23 cellular contexts compared by ENCODE assay signal in the genomic region with DNA sequence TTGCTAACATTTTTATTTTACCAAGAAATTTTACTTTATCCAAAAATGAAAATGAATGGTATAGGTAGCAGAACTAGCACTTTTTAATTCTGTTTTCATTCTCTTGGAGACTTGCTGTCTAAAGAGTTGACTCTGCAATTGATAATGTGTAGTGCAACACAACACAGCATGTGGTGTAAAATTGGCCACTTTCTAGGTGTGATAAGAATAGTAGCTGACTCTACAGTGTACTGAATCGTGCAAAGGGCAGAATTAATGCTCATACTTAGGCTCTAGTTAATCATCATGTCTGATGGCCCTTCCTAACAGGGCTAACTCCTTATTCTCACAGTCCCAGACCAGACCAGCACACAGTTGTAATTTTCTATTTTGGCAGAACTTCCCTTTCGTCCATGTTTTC.
"Had no signal": no experiment of that assay in that cellular context is flagged by ENCODE, and none has a peak within 500 bp of the region (broad histone marks: within the 10 kb centered on the region; RNA-seq: fewer than 3 reads in every experiment).

No MANE protein-coding gene starts in this region.

- FAIRE-seq: keratinocyte, small intestine, urothelium cell line had no signal

- ATAC-seq: gastrocnemius medialis, left lung, lower lobe of right lung, natural killer cell, pancreas, right cardiac atrium had no signal

- H3K4me1 ChIP-seq: esophagus muscularis mucosa, gastrocnemius medialis, left lung, lower lobe of right lung had no signal

- H3K4me3 ChIP-seq: coronary artery, dorsolateral prefrontal cortex, esophagus muscularis mucosa, gastrocnemius medialis, left lung, lower lobe of right lung, pancreas had no signal

- H3K9me3 Mint-ChIP-seq: immature natural killer cell, memory B cell, mesothelial cell of epicardium, natural killer cell, type B pancreatic cell had no signal

- H3K27ac Mint-ChIP-seq: immature natural killer cell, memory B cell, mesothelial cell of epicardium, natural killer cell, progenitor cell of endocrine pancreas, type B pancreatic cell had no signal

- H3K27ac ChIP-seq: coronary artery, epithelial cell of prostate, esophagus muscularis mucosa, gastrocnemius medialis, left lung, lower lobe of right lung, pancreas had no signal

- H3K9me3 ChIP-seq: esophagus muscularis mucosa, gastrocnemius medialis, left lung, lower lobe of right lung, pancreas had no signal

- H3K27me3 Mint-ChIP-seq: memory B cell, progenitor cell of endocrine pancreas, type B pancreatic cell had no signal

- H3K4me1 Mint-ChIP-seq: memory B cell had no signal

- H3K4me3 Mint-ChIP-seq: immature natural killer cell, memory B cell, mesothelial cell of epicardium, natural killer cell, type B pancreatic cell had no signal

- DNase-seq: dorsolateral prefrontal cortex; effector CD8-positive, alpha-beta T cell; gastrocnemius medialis; immature natural killer cell; left lung; lower lobe of right lung; natural killer cell; occipital lobe; pancreas; right cardiac atrium; small intestine; stimulated activated CD4-positive, alpha-beta T cell treated with anti-CD3 and anti-CD28 coated beads, Interleukin-12 subunit alpha, Interleukin-12 subunit beta, amount 100 ng/mL, for 4 hours; stimulated activated CD4-positive, alpha-beta T cell treated with anti-CD3 and anti-CD28 coated beads, Interleukin-2, amount 100 ng/mL, for 48 hours; stimulated activated naive CD4-positive, alpha-beta T cell treated with Interleukin-2 at 50 U/mL for 16 hours had no signal

- H3K36me3 Mint-ChIP-seq: natural killer cell had no signal

- H3K27me3 ChIP-seq: dorsolateral prefrontal cortex, esophagus muscularis mucosa, gastrocnemius medialis, left lung, pancreas had no signal
